15 cellular contexts compared by ENCODE assay signal in the genomic region with DNA sequence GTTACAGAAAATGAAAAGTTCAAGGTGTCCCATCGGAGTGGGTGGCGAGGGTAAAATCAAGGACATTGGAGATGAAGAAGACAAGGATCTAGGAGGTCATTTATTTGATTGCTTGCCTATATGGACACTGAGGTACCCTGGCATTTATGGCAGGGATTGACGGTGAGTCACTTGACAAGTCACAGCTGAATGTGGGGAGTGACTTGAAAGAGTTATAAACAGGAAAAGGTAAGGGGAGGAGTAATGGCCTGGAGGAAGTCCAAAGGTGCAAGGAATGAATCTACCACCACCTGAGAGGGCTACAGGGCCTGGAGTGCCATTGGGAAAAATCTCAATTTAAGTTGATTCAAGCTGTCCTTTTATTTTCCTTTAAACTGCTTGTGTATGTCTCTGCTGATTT.
"Had no signal": no experiment of that assay in that cellular context is flagged by ENCODE, and none has a peak within 500 bp of the region (broad histone marks: within the 10 kb centered on the region; RNA-seq: fewer than 3 reads in every experiment).

No MANE protein-coding gene starts in this region.

- H3K79me2 ChIP-seq: parathyroid adenoma had no signal

- H3K36me3 ChIP-seq: neural progenitor cell, right atrium auricular region, stomach, thoracic aorta had no signal

- H3K27ac Mint-ChIP-seq: activated naive CD4-positive, alpha-beta T cell treated with anti-CD3 and anti-CD28 coated beads, Interleukin-2, amount 50 U/mL, for 72 hours; mesothelial cell of epicardium; neural progenitor cell; T-helper 1 cell treated with Interleukin-12 subunit alpha and Interleukin-12 subunit beta and Interleukin-4 antibody, amounts not matched to agents 30 μg/mL and 1 μg/mL, for 36 hours had no signal

- H3K36me3 Mint-ChIP-seq: activated naive CD4-positive, alpha-beta T cell treated with anti-CD3 and anti-CD28 coated beads, Interleukin-2, amount 50 U/mL, for 72 hours; mesothelial cell of epicardium; neural progenitor cell had no signal

- H3K4me3 ChIP-seq: neural progenitor cell, right atrium auricular region, skin epidermis, stomach, thoracic aorta had no signal

- H3K9me3 ChIP-seq: right atrium auricular region, stomach, thoracic aorta had no signal

- ATAC-seq: activated naive CD4-positive, alpha-beta T cell treated with anti-CD3 and anti-CD28 coated beads, Interleukin-2, amount 50 U/mL, for 72 hours had no signal

- H3K9ac ChIP-seq: neural progenitor cell, parathyroid adenoma had no signal

- H3K4me1 Mint-ChIP-seq: mesothelial cell of epicardium had no signal

- H2AFZ ChIP-seq: neural progenitor cell, parathyroid adenoma had no signal

- H3K4me3 Mint-ChIP-seq: mesothelial cell of epicardium; neural progenitor cell; T-helper 1 cell treated with Interleukin-12 subunit alpha and Interleukin-12 subunit beta and Interleukin-4 antibody, amounts not matched to agents 30 μg/mL and 1 μg/mL, for 36 hours had no signal

- H3K4me2 ChIP-seq: neural progenitor cell had no signal

- H3K4me1 ChIP-seq: neural progenitor cell, parathyroid adenoma, right atrium auricular region, stomach had no signal

- DNase-seq: activated CD4-positive, alpha-beta T cell treated with anti-CD3 and anti-CD28 coated beads, Interleukin-2, amount 50 U/mL, for 4 hours; activated CD4-positive, CD25-positive, alpha-beta regulatory T cell; activated effector memory CD4-positive, alpha-beta T cell treated with anti-CD3 and anti-CD28 coated beads, Interleukin-2, amount 50 U/mL, for 16 hours; activated T-cell treated with anti-CD3 and anti-CD28 coated beads, Interleukin-2, amount 50 U/mL, for 1 hour; anterior cingulate cortex; effector CD4-positive, alpha-beta T cell; stomach had no signal

- H3K9me3 Mint-ChIP-seq: activated naive CD4-positive, alpha-beta T cell treated with anti-CD3 and anti-CD28 coated beads, Interleukin-2, amount 50 U/mL, for 72 hours; mesothelial cell of epicardium; neural progenitor cell; T-helper 1 cell treated with Interleukin-12 subunit alpha and Interleukin-12 subunit beta and Interleukin-4 antibody, amounts not matched to agents 30 μg/mL and 1 μg/mL, for 36 hours had no signal

- H3K27me3 ChIP-seq: neural progenitor cell, right atrium auricular region, stomach had no signal

- H3K27ac ChIP-seq: neural progenitor cell, parathyroid adenoma, right atrium auricular region, skin epidermis, stomach, thoracic aorta had no signal
